ENCODE assay signal across 1 cellular context in the genomic region with DNA sequence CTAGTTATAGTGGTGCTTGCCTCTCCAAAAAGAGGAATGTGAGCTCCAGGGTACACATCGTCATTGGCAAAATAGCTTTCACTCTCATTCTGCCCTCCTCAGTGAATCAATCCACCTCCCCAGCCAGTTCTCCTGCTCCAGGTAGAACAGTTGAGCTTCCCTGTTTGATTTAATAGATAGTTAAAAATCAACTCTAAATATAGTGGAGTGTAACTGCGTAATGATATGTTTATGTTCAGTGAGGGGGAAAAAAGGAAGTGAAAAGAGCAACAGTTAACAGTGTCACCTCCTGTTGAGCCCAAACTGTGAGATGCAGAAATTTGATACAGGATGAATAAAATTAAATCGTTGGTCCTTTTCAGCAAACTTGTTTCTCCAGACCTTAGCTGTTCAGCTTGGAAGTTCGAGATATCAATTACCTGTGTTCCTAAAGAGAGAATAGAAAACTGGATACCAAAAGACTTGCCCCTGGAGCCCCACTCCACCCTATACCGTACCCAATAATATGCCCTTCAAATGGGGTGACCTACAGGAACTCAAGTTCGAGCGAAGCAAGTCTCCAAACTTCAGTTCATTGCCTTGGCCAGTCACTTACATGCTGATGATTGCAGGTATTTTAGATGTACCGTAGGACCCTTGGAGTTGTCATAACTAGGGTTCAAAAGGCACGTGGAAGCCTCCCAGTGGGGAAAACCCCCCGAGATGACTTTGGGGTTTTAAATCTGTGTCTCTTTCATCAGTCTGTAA.
TF ChIP-seq lines count a peak whose summit lies in the region.

No MANE protein-coding gene starts in this region.

TF ChIP-seq in GM12878, 131 proteins besides CTCF, POLR2A, EP300 and RAD21 (continued from another document):
- TF ChIP-seq, protein P1, sequence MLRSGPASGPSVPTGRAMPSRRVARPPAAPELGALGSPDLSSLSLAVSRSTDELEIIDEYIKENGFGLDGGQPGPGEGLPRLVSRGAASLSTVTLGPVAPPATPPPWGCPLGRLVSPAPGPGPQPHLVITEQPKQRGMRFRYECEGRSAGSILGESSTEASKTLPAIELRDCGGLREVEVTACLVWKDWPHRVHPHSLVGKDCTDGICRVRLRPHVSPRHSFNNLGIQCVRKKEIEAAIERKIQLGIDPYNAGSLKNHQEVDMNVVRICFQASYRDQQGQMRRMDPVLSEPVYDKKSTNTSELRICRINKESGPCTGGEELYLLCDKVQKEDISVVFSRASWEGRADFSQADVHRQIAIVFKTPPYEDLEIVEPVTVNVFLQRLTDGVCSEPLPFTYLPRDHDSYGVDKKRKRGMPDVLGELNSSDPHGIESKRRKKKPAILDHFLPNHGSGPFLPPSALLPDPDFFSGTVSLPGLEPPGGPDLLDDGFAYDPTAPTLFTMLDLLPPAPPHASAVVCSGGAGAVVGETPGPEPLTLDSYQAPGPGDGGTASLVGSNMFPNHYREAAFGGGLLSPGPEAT (IDR thresholded peaks at IDR 0.05; ENCODE audit: low read depth): peak; percentile 39; the same call in 1 of the 2 replicates
- TF ChIP-seq ATF7 (IDR thresholded peaks at IDR 0.05; ENCODE audit: low read depth) (0 out of 2 replicates have a peak, but pooled peaks have one; percentile 49), KAT2A (conservative IDR thresholded peaks at IDR 0.05; ENCODE audit: control insufficient read depth, low read depth, low read length) (no peak), BHLHE40 (IDR thresholded peaks at IDR 0.05; ENCODE audit: borderline replicate concordance in 1 of 2, low read depth in 2 of 2, low read length in 1 of 2) (peak in 1 of 2 experiments; percentile 31; a peak in 1 of 4 replicates), NBN (IDR thresholded peaks at IDR 0.05) (peak; percentile 37; the same call in 1 of the 2 replicates), MTA2 (IDR thresholded peaks at IDR 0.05; ENCODE audit: low read depth) (peak; percentile 70), MEF2B (IDR thresholded peaks at IDR 0.05; ENCODE audit: partially characterized antibody, poor library complexity, severe bottlenecking) (peak; percentile 54), LARP7 (IDR thresholded peaks at IDR 0.05) (0 out of 2 replicates have a peak, but pooled peaks have one; percentile 31), MYB (IDR thresholded peaks at IDR 0.05; ENCODE audit: borderline replicate concordance, low read depth, low read length) (peak; percentile 52; the same call in 1 of the 2 replicates), SIN3A (IDR thresholded peaks at IDR 0.05; ENCODE audit: low read depth, low read length) (no peak), NR2C2 (IDR thresholded peaks at IDR 0.05; ENCODE audit: borderline replicate concordance, control insufficient read depth, insufficient read length, low read depth) (no peak), GATAD2B (conservative IDR thresholded peaks at IDR 0.05; ENCODE audit: low read depth) (0 out of 2 replicates have a peak, but pooled peaks have one; percentile 38), RAD51 (IDR thresholded peaks at IDR 0.05) (no peak)
- TF ChIP-seq, protein P2, sequence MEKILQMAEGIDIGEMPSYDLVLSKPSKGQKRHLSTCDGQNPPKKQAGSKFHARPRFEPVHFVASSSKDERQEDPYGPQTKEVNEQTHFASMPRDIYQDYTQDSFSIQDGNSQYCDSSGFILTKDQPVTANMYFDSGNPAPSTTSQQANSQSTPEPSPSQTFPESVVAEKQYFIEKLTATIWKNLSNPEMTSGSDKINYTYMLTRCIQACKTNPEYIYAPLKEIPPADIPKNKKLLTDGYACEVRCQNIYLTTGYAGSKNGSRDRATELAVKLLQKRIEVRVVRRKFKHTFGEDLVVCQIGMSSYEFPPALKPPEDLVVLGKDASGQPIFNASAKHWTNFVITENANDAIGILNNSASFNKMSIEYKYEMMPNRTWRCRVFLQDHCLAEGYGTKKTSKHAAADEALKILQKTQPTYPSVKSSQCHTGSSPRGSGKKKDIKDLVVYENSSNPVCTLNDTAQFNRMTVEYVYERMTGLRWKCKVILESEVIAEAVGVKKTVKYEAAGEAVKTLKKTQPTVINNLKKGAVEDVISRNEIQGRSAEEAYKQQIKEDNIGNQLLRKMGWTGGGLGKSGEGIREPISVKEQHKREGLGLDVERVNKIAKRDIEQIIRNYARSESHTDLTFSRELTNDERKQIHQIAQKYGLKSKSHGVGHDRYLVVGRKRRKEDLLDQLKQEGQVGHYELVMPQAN (conservative IDR thresholded peaks at IDR 0.05): 0 out of 2 replicates have a peak, but pooled peaks have one; percentile 29
- TF ChIP-seq, protein P3, sequence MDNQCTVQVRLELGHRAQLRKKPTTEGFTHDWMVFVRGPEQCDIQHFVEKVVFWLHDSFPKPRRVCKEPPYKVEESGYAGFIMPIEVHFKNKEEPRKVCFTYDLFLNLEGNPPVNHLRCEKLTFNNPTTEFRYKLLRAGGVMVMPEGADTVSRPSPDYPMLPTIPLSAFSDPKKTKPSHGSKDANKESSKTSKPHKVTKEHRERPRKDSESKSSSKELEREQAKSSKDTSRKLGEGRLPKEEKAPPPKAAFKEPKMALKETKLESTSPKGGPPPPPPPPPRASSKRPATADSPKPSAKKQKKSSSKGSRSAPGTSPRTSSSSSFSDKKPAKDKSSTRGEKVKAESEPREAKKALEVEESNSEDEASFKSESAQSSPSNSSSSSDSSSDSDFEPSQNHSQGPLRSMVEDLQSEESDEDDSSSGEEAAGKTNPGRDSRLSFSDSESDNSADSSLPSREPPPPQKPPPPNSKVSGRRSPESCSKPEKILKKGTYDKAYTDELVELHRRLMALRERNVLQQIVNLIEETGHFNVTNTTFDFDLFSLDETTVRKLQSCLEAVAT (IDR thresholded peaks at IDR 0.05): 0 out of 2 replicates have a peak, but pooled peaks have one; percentile 23
